In the genomic region with DNA sequence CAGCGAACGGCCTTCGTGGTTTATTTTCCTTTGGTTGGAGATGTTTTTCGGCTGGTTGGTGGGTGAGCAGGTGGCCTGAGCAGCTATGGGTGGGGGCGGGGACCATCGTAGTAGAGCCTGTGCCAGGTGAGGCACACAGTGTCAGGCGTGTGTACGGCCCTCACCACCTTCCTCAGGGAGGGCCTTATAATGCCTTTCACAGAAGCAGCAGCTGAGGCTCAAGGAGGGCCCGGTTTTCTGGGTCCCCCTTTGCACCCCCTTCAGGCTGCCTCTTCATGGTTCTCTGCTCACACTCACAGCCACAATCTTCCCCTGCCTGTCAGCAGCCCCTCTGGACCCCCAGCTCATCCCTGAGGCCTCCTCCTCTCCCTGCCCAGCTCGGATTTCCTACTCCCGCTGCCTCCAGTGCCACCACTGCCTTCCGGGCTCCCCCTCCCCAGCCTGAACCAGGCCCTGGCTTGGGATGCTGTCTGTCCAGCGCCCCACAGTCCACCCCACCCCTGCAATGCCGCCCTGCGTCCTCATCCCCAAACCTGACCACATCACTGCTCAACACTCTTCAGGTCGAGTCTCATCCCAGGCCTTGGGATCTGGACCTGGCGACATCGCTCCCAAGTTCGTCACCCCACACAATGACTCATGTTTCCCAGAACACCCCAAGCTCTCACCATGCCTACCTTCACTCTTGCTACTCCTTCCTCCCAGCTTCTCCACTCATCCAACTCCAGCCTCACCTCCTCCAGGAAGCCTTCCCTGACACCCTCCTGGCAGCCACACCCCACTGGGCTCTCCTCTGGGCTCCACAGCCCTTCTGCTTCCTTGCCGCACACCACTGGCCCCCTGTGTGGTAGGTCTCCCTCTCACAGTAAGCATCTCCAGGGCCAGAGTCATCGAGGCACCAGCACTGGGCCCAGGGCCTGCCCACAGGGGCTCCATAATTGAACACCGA, we compare ENCODE assay signal across 21 cellular contexts. TPM values are rescaled to one million over a fixed set of nuclear protein-coding genes. Genes with fewer than 3 reads are reported as not detected.
DNase-seq lines count a peak whose midpoint lies in the region; ATAC-seq and TF ChIP-seq lines count a peak whose summit lies in the region.
"Had no signal": no experiment of that assay in that cellular context is flagged by ENCODE, and none has a peak within 500 bp of the region (broad histone marks: within the 10 kb centered on the region; RNA-seq: fewer than 3 reads in every experiment).

No MANE protein-coding gene starts in this region.

- peak; percentile 38 for DNase-seq in DMS53 (lab: John Stamatoyannopoulos, UW)
- no peak for DNase-seq in DMS53 treated with DMSO at 0.1 percent for 48 hours (lab: John Stamatoyannopoulos, UW; ENCODE audit: unreplicated experiment)
- DNase-seq in NCI-H2029 (lab: John Stamatoyannopoulos, UW) = peak; percentile 82
- no peak for DNase-seq in tibial artery
- DNase-seq in amniotic stem cell (lab: John Stamatoyannopoulos, UW) = no peak
- DNase-seq: 8988T; activated CD4-positive, alpha-beta T cell treated with anti-CD3 and anti-CD28 coated beads for 36 hours; activated gamma-delta T cell treated with Interleukin-2 at 50 U/mL for 16 hours; colonic mucosa; DND-41; KBM-7; NCI-H226; SJCRH30 had no signal

- 90 to 98% methylated on average over 8 to 12 of the region's 22 CpGs for WGBS in gastroesophageal sphincter (ENCODE audit: low coverage in 1 of 2), 2 donors

- no peak overlapping the region for H3K9ac ChIP-seq in rectal smooth muscle tissue (ENCODE audit: low read length)

- no peaks in the 10 kb centered on the region for H3K9me3 ChIP-seq in gastroesophageal sphincter
- H3K9me3 ChIP-seq in tibial artery = no peaks in the 10 kb centered on the region
- H3K9me3 ChIP-seq: colonic mucosa, SJCRH30, suprapubic skin had no signal

- no peak for TF ChIP-seq POLR2A in gastroesophageal sphincter (IDR thresholded peaks at IDR 0.05)

- TF ChIP-seq EP300 in gastroesophageal sphincter (IDR thresholded peaks at IDR 0.05) = no peak

- intact Hi-C loops in tibial artery (cut with DNase I; ENCODE audit: low total_unique reads) = no loop called here

- peaks cover 4% of the 10 kb centered on the region for H3K27me3 Mint-ChIP-seq in brain
- H3K27me3 Mint-ChIP-seq: activated CD4-positive, alpha-beta T cell treated with anti-CD3 and anti-CD28 coated beads for 36 hours had no signal

- H3K36me3 Mint-ChIP-seq in brain = no peaks in the 10 kb centered on the region
- H3K36me3 Mint-ChIP-seq: CD14-positive monocyte had no signal

- no peak overlapping the region for H3K4me3 ChIP-seq in rectal smooth muscle tissue (ENCODE audit: low read length)
- H3K4me3 ChIP-seq in gastroesophageal sphincter = no peak overlapping the region
- H3K4me3 ChIP-seq in tibial artery = no peak overlapping the region
- H3K4me3 ChIP-seq: colonic mucosa, SJCRH30, suprapubic skin had no signal

- H3K4me1 Mint-ChIP-seq in brain = peaks cover 59% of the 10 kb centered on the region
- H3K4me1 Mint-ChIP-seq: activated CD4-positive, alpha-beta T cell treated with anti-CD3 and anti-CD28 coated beads for 36 hours had no signal

- H3K27me3 ChIP-seq in rectal smooth muscle tissue (ENCODE audit: control insufficient read depth, insufficient read depth, low read length) (no peaks in the 10 kb centered on the region), gastroesophageal sphincter (no peaks in the 10 kb centered on the region), tibial artery (no peaks in the 10 kb centered on the region)
- H3K27me3 ChIP-seq: colonic mucosa, suprapubic skin had no signal

- H3K27ac ChIP-seq in rectal smooth muscle tissue (ENCODE audit: low read depth, low read length) = peak overlapping the region; percentile 64
- H3K27ac ChIP-seq in gastroesophageal sphincter = no peak overlapping the region
- H3K27ac ChIP-seq in tibial artery = peak overlapping the region in 1 of 2 donors; percentile 11
- H3K27ac ChIP-seq: colonic mucosa, HL-60, SJCRH30, suprapubic skin had no signal

- H3K4me1 ChIP-seq in rectal smooth muscle tissue (ENCODE audit: control insufficient read depth, insufficient read depth, low read length) (peaks cover 15% of the 10 kb centered on the region), gastroesophageal sphincter (peaks cover 0 to 6% (median 0%) of the 10 kb centered on the region in 3 donors), tibial artery (peaks cover 0 to 27% (median 20%) of the 10 kb centered on the region in 4 donors)
- H3K4me1 ChIP-seq: colonic mucosa had no signal

- no peaks in the 10 kb centered on the region for H3K36me3 ChIP-seq in rectal smooth muscle tissue (ENCODE audit: control insufficient read depth, insufficient read depth, low read length)
- H3K36me3 ChIP-seq in gastroesophageal sphincter = no peaks in the 10 kb centered on the region
- H3K36me3 ChIP-seq in tibial artery = no peaks in the 10 kb centered on the region
- H3K36me3 ChIP-seq: colonic mucosa, SJCRH30, suprapubic skin had no signal

- ATAC-seq in gastroesophageal sphincter = no peak
- ATAC-seq: activated CD4-positive, alpha-beta T cell treated with anti-CD3 and anti-CD28 coated beads for 36 hours had no signal

- H3K4me3 Mint-ChIP-seq in brain = peak overlapping the region in 1 of 5 experiments; percentile 44
- H3K4me3 Mint-ChIP-seq: activated CD4-positive, alpha-beta T cell treated with anti-CD3 and anti-CD28 coated beads for 36 hours; CD14-positive monocyte had no signal

- TF ChIP-seq CTCF in brain (conservative IDR thresholded peaks at IDR 0.05) = no peak
- no peak for TF ChIP-seq CTCF in gastroesophageal sphincter (IDR thresholded peaks at IDR 0.05)
- no peak for TF ChIP-seq CTCF in tibial artery (IDR thresholded peaks at IDR 0.05)

- no peaks in the 10 kb centered on the region for H3K9me3 Mint-ChIP-seq in brain
- H3K9me3 Mint-ChIP-seq: CD14-positive monocyte had no signal

- H3K27ac Mint-ChIP-seq in brain = peak overlapping the region in 4 of 5 experiments; percentile 65 to 85 (median 72)
- H3K27ac Mint-ChIP-seq: activated CD4-positive, alpha-beta T cell treated with anti-CD3 and anti-CD28 coated beads for 36 hours; CD14-positive monocyte had no signal

RNA-seq across cellular contexts. Expression of a gene that starts 53.9 kb away (rescaled TPM):
- not detected for polyA plus RNA-seq in brain (ENCODE audit: insufficient read depth, low read depth, low replicate concordance)
- total RNA-seq in gastroesophageal sphincter = not detected
- total RNA-seq: colonic mucosa, fibroblast of villous mesenchyme, lower leg skin, SJCRH30, suprapubic skin had no signal
- polyA plus RNA-seq: CD14-positive monocyte had no signal

Comparison
In these comparisons a context has a peak if more than half of its experiments do, and no peak if none do; other contexts are left out.
1. DNase-seq: peak in DMS53 (single experiment) and NCI-H2029 (single experiment); none in DMS53 treated with DMSO at 0.1 percent for 48 hours (single experiment), tibial artery (0 of 2) and amniotic stem cell (single experiment).